ENCODE assay signal across 14 cellular contexts in genomic region chr1:221031890-221032222, GRCh38.
"Had no signal": no experiment of that assay in that cellular context is flagged by ENCODE, and none has a peak within 500 bp of the region (broad histone marks: within the 10 kb centered on the region; RNA-seq: fewer than 3 reads in every experiment).

No MANE protein-coding gene starts in this region.

- DNase-seq: activated CD4-positive, alpha-beta T cell treated with anti-CD3 and anti-CD28 coated beads, Interleukin-2, amount 10 ng/mL, durations not matched to agents 7 days and 5 days; activated CD8-positive, alpha-beta memory T cell treated with anti-CD3 and anti-CD28 coated beads for 24 hours; anterior cingulate cortex; cerebellar nuclear complex; islet precursor cell; mammary epithelial cell; naive thymus-derived CD4-positive, alpha-beta T cell; posterior cingulate gyrus; small intestine; stimulated activated CD4-positive, alpha-beta T cell treated with anti-CD3 and anti-CD28 coated beads, Interleukin-4, amount 100 ng/mL, for 24 hours; stimulated activated naive CD4-positive, alpha-beta T cell; tibial artery; uterus had no signal

- H3K36me3 ChIP-seq: tibial artery, uterus had no signal

- H3K27ac ChIP-seq: tibial artery had no signal

- H3K9me3 ChIP-seq: tibial artery, uterus had no signal

- H3K4me3 ChIP-seq: tibial artery, uterus had no signal

- H3K27me3 ChIP-seq: tibial artery, uterus had no signal

- H3K4me1 ChIP-seq: uterus had no signal

- ATAC-seq: left lobe of liver had no signal
